Comparison of ENCODE assay signal across 11 cellular contexts in genomic region chr17:80498242-80498919, GRCh38. TPM values are rescaled to one million over a fixed set of nuclear protein-coding genes. Genes with fewer than 3 reads are reported as not detected.
A peak's percentile ranks its signal among the peaks of the same experiment; 100 is the strongest.
DNase-seq lines count a peak whose midpoint lies in the region; ATAC-seq and TF ChIP-seq lines count a peak whose summit lies in the region.
"Had no signal": no experiment of that assay in that cellular context is flagged by ENCODE, and none has a peak within 500 bp of the region (broad histone marks: within the 10 kb centered on the region; RNA-seq: fewer than 3 reads in every experiment).

No MANE protein-coding gene starts in this region.

- intact Hi-C loops in esophagus muscularis mucosa (cut with DNase I) = no loop called here

- H3K9me3 Mint-ChIP-seq in neural crest cell = peaks cover 3% of the 10 kb centered on the region

- no peak for ATAC-seq in HG03025 (IDR thresholded peaks at IDR 0.05; ENCODE audit: low FRiP score, unreplicated experiment)
- ATAC-seq: activated CD8-positive, alpha-beta memory T cell treated with anti-CD3 and anti-CD28 coated beads, Interleukin-2, amount 10 ng/mL, durations not matched to agents 7 days and 5 days had no signal

- no peaks in the 10 kb centered on the region for H3K36me3 Mint-ChIP-seq in neural crest cell (ENCODE audit: low read depth)
- H3K36me3 Mint-ChIP-seq: activated CD8-positive, alpha-beta memory T cell treated with anti-CD3 and anti-CD28 coated beads, Interleukin-2, amount 10 ng/mL, durations not matched to agents 7 days and 5 days had no signal

- no peaks in the 10 kb centered on the region for H3K9me3 ChIP-seq in esophagus muscularis mucosa

- H3K27ac Mint-ChIP-seq in neural crest cell (ENCODE audit: unreplicated experiment) = no peak overlapping the region
- H3K27ac Mint-ChIP-seq: activated CD8-positive, alpha-beta memory T cell treated with anti-CD3 and anti-CD28 coated beads, Interleukin-2, amount 10 ng/mL, durations not matched to agents 7 days and 5 days had no signal

- TF ChIP-seq CTCF in esophagus muscularis mucosa (IDR thresholded peaks at IDR 0.05) (no peak), neural crest cell (conservative IDR thresholded peaks at IDR 0.05) (no peak), GM10266 (IDR thresholded peaks at IDR 0.05; ENCODE audit: control insufficient read depth, insufficient read depth, low read depth, missing control alignments) (no peak)

- DNase-seq in AG08396 (ENCODE audit: low spot score) (peak; percentile 77), NCI-H526 (lab: John Stamatoyannopoulos, UW) (peak; percentile 77 to 90), esophagus muscularis mucosa (ENCODE audit: extremely low spot score) (no peak), neural crest cell (ENCODE audit: low read depth, low spot score) (peak; percentile 48), NCI-H2196 (lab: John Stamatoyannopoulos, UW; ENCODE audit: unreplicated experiment) (no peak), NCI-H2029 treated with DMSO at 0.1 percent for 48 hours (lab: John Stamatoyannopoulos, UW) (no peak), GM10266 (ENCODE audit: extremely low spot score) (no peak)
- DNase-seq: activated CD8-positive, alpha-beta memory T cell treated with anti-CD3 and anti-CD28 coated beads, Interleukin-2, amount 10 ng/mL, durations not matched to agents 7 days and 5 days; NCI-H1105 treated with DMSO at 0.1 percent for 48 hours had no signal

- TF ChIP-seq EP300 in esophagus muscularis mucosa (IDR thresholded peaks at IDR 0.05) = no peak

- peaks cover 46% of the 10 kb centered on the region for H3K27me3 Mint-ChIP-seq in neural crest cell (ENCODE audit: low read depth)

- no peaks in the 10 kb centered on the region for H3K36me3 ChIP-seq in esophagus muscularis mucosa

- H3K27ac ChIP-seq in esophagus muscularis mucosa (replicated peaks in 1 of 4) = no peak overlapping the region
- H3K27ac ChIP-seq: SK-N-MC had no signal

- no peak for TF ChIP-seq POLR2A in esophagus muscularis mucosa (IDR thresholded peaks at IDR 0.05; ENCODE audit: low read depth)

- H3K4me3 ChIP-seq in esophagus muscularis mucosa = peak overlapping the region in 3 of 4 donors; percentile 3 to 19 (median 7)
- H3K4me3 ChIP-seq: SK-N-MC had no signal

- 67% methylated on average over 15 of the region's 30 CpGs for WGBS in esophagus muscularis mucosa

- H3K4me3 Mint-ChIP-seq in neural crest cell = no peak overlapping the region
- H3K4me3 Mint-ChIP-seq: activated CD8-positive, alpha-beta memory T cell treated with anti-CD3 and anti-CD28 coated beads, Interleukin-2, amount 10 ng/mL, durations not matched to agents 7 days and 5 days had no signal

- peaks cover 0 to 14% (median 14%) of the 10 kb centered on the region in 4 donors for H3K4me1 ChIP-seq in esophagus muscularis mucosa

- H3K27me3 ChIP-seq in esophagus muscularis mucosa = peaks cover 0 to 30% (median 0%) of the 10 kb centered on the region in 4 donors

- peaks cover 5% of the 10 kb centered on the region for H3K4me1 Mint-ChIP-seq in neural crest cell

RNA-seq across cellular contexts. Expression of gene NPTX1, which starts 22.0 kb away (rescaled TPM):
- total RNA-seq in esophagus muscularis mucosa = 1 to 10 TPM in 3 of 4 donors, under 1 TPM in 1; 0.42 to 5.5 (median 4.1) TPM
- total RNA-seq in neural crest cell = 1.6 and 1.9 TPM in 2 replicates

RNA-seq across cellular contexts. Expression of gene RPTOR, which starts 46.3 kb away (rescaled TPM):
- total RNA-seq in esophagus muscularis mucosa = 10 to 100 TPM; 34.1 to 65.8 (median 43.6) TPM
- 34.0 and 41.1 TPM in 2 replicates for total RNA-seq in neural crest cell

Comparison
In these comparisons a context has a peak if more than half of its experiments do, and no peak if none do; other contexts are left out.
1. DNase-seq: peak in AG08396 (single experiment), NCI-H526 (2 of 2) and neural crest cell (single experiment); none in esophagus muscularis mucosa (single experiment), NCI-H2196 (single experiment), NCI-H2029 treated with DMSO at 0.1 percent for 48 hours (single experiment) and GM10266 (single experiment).